Comparison of ENCODE assay signal across 1 cellular context in the genomic region with DNA sequence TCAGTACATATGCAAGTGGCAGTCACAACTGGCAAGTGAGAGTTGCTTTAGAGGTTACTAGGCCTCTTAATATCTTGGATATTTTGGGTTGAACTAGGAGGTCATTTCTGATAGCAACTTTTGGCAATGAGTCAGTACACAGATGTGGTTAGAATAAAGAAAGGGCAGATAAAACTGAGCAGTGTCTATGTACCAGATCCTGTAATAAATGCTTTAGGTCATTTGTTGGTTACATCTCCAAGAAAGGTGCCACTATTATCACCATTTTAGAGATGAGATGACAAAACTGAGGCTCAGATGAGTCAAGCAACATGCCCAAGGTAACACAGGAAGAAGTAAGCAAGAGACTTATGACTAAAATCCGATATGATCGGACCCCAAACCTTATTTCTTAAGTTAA.
TF ChIP-seq lines count a peak whose summit lies in the region.

No MANE protein-coding gene starts in this region.

TF ChIP-seq in SK-N-SH treated with all-trans-retinoic acid at 6 μM for 48 hours, 23 proteins besides CTCF, POLR2A, EP300 and RAD21 (continued from another document):
- TF ChIP-seq, protein P1, sequence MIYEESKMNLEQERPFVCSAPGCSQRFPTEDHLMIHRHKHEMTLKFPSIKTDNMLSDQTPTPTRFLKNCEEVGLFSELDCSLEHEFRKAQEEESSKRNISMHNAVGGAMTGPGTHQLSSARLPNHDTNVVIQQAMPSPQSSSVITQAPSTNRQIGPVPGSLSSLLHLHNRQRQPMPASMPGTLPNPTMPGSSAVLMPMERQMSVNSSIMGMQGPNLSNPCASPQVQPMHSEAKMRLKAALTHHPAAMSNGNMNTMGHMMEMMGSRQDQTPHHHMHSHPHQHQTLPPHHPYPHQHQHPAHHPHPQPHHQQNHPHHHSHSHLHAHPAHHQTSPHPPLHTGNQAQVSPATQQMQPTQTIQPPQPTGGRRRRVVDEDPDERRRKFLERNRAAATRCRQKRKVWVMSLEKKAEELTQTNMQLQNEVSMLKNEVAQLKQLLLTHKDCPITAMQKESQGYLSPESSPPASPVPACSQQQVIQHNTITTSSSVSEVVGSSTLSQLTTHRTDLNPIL (CRISPR knock-in tag; IDR thresholded peaks at IDR 0.05; ENCODE audit: low read depth) = no peak
- TF ChIP-seq GLIS3 (CRISPR knock-in tag; IDR thresholded peaks at IDR 0.05) (no peak), CSDC2 (CRISPR knock-in tag; IDR thresholded peaks at IDR 0.05) (no peak), ZC3H10 (CRISPR knock-in tag; IDR thresholded peaks at IDR 0.05) (no peak), ESRRG (CRISPR knock-in tag; IDR thresholded peaks at IDR 0.05) (no peak), ZNF565 (CRISPR knock-in tag; conservative IDR thresholded peaks at IDR 0.05; ENCODE audit: low read depth) (no peak)
- TF ChIP-seq, protein P2, sequence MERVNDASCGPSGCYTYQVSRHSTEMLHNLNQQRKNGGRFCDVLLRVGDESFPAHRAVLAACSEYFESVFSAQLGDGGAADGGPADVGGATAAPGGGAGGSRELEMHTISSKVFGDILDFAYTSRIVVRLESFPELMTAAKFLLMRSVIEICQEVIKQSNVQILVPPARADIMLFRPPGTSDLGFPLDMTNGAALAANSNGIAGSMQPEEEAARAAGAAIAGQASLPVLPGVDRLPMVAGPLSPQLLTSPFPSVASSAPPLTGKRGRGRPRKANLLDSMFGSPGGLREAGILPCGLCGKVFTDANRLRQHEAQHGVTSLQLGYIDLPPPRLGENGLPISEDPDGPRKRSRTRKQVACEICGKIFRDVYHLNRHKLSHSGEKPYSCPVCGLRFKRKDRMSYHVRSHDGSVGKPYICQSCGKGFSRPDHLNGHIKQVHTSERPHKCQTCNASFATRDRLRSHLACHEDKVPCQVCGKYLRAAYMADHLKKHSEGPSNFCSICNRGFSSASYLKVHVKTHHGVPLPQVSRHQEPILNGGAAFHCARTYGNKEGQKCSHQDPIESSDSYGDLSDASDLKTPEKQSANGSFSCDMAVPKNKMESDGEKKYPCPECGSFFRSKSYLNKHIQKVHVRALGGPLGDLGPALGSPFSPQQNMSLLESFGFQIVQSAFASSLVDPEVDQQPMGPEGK (CRISPR knock-in tag; IDR thresholded peaks at IDR 0.05; ENCODE audit: borderline replicate concordance) = no peak
